18 cellular contexts compared by ENCODE assay signal in genomic region chr1:92943515-92943873, GRCh38. TPM values are rescaled to one million over a fixed set of nuclear protein-coding genes. Genes with fewer than 3 reads are reported as not detected.
DNase-seq lines count a peak whose midpoint lies in the region; ATAC-seq and TF ChIP-seq lines count a peak whose summit lies in the region.
"Had no signal": no experiment of that assay in that cellular context is flagged by ENCODE, and none has a peak within 500 bp of the region (broad histone marks: within the 10 kb centered on the region; RNA-seq: fewer than 3 reads in every experiment).

No MANE protein-coding gene starts in this region.

- POLR2A ChIA-PET in naive thymus-derived CD8-positive, alpha-beta T cell (lab: Charles Lee) = interaction anchor here (2.1 kb wide), 1 partner anchor 18 kb away, joined by 6 read pairs; the partner anchor contains the start of gene DIPK1A

- H3K4me1 Mint-ChIP-seq in activated naive CD8-positive, alpha-beta T cell treated with anti-CD3 and anti-CD28 coated beads, Interleukin-2, amount 50 U/mL, for 24 hours = peaks cover 59% of the 10 kb centered on the region
- peaks cover 54% of the 10 kb centered on the region for H3K4me1 Mint-ChIP-seq in activated naive CD8-positive, alpha-beta T cell treated with anti-CD3 and anti-CD28 coated beads for 36 hours
- peaks cover 31 to 82% (median 58%) of the 10 kb centered on the region in 4 donors for H3K4me1 Mint-ChIP-seq in naive thymus-derived CD8-positive, alpha-beta T cell
- H3K4me1 Mint-ChIP-seq in type B pancreatic cell (ENCODE audit: unreplicated experiment) = peaks cover 15% of the 10 kb centered on the region

- H3K27me3 ChIP-seq in endocrine pancreas (ENCODE audit: control insufficient read depth, insufficient read depth, low read length) = no peaks in the 10 kb centered on the region
- H3K27me3 ChIP-seq: adrenal gland, SJCRH30, stomach had no signal

- no peak for TF ChIP-seq CTCF in type B pancreatic cell (conservative IDR thresholded peaks at IDR 0.05)

- peaks cover 5% of the 10 kb centered on the region for H3K36me3 Mint-ChIP-seq in activated naive CD8-positive, alpha-beta T cell treated with anti-CD3 and anti-CD28 coated beads, Interleukin-2, amount 50 U/mL, for 24 hours (ENCODE audit: low read depth)
- peaks cover 3% of the 10 kb centered on the region for H3K36me3 Mint-ChIP-seq in activated naive CD8-positive, alpha-beta T cell treated with anti-CD3 and anti-CD28 coated beads for 36 hours
- H3K36me3 Mint-ChIP-seq in naive thymus-derived CD8-positive, alpha-beta T cell = peaks cover 0 to 10% (median 10%) of the 10 kb centered on the region in 3 donors
- no peaks in the 10 kb centered on the region for H3K36me3 Mint-ChIP-seq in type B pancreatic cell

- no peaks in the 10 kb centered on the region for H3K36me3 ChIP-seq in endocrine pancreas (ENCODE audit: control insufficient read depth, insufficient read depth, low read length)
- H3K36me3 ChIP-seq: adrenal gland, SJCRH30, stomach had no signal

- no peaks in the 10 kb centered on the region for H3K9me3 Mint-ChIP-seq in activated naive CD8-positive, alpha-beta T cell treated with anti-CD3 and anti-CD28 coated beads, Interleukin-2, amount 50 U/mL, for 24 hours
- H3K9me3 Mint-ChIP-seq in activated naive CD8-positive, alpha-beta T cell treated with anti-CD3 and anti-CD28 coated beads for 36 hours = peaks cover 2% of the 10 kb centered on the region
- H3K9me3 Mint-ChIP-seq in naive thymus-derived CD8-positive, alpha-beta T cell = no peaks in the 10 kb centered on the region
- H3K9me3 Mint-ChIP-seq in type B pancreatic cell = peaks cover 9% of the 10 kb centered on the region

- intact Hi-C loops in posterior vena cava (cut with DNase I) = no loop called here

- H3K4me3 Mint-ChIP-seq in activated naive CD8-positive, alpha-beta T cell treated with anti-CD3 and anti-CD28 coated beads, Interleukin-2, amount 50 U/mL, for 24 hours = no peak overlapping the region
- no peak overlapping the region for H3K4me3 Mint-ChIP-seq in activated naive CD8-positive, alpha-beta T cell treated with anti-CD3 and anti-CD28 coated beads for 36 hours
- H3K4me3 Mint-ChIP-seq in naive thymus-derived CD8-positive, alpha-beta T cell = peak overlapping the region in 2 of 10 donors; percentile 12 to 37
- H3K4me3 Mint-ChIP-seq in type B pancreatic cell = no peak overlapping the region

- H3K27me3 Mint-ChIP-seq in activated naive CD8-positive, alpha-beta T cell treated with anti-CD3 and anti-CD28 coated beads, Interleukin-2, amount 50 U/mL, for 24 hours = no peaks in the 10 kb centered on the region
- no peaks in the 10 kb centered on the region for H3K27me3 Mint-ChIP-seq in activated naive CD8-positive, alpha-beta T cell treated with anti-CD3 and anti-CD28 coated beads for 36 hours
- H3K27me3 Mint-ChIP-seq in naive thymus-derived CD8-positive, alpha-beta T cell = no peaks in the 10 kb centered on the region
- H3K27me3 Mint-ChIP-seq in type B pancreatic cell = no peaks in the 10 kb centered on the region

- ATAC-seq in activated naive CD8-positive, alpha-beta T cell treated with anti-CD3 and anti-CD28 coated beads, Interleukin-2, amount 50 U/mL, for 24 hours = no peak
- no peak for ATAC-seq in naive thymus-derived CD8-positive, alpha-beta T cell
- ATAC-seq: activated CD4-positive, CD25-positive, alpha-beta regulatory T cell treated with anti-CD3 and anti-CD28 coated beads, Interleukin-2, amount 50 U/mL, for 24 hours; PC-3; sciatic nerve had no signal

- no peaks in the 10 kb centered on the region for H3K9me3 ChIP-seq in endocrine pancreas (ENCODE audit: control insufficient read depth, low read length)
- H3K9me3 ChIP-seq: adrenal gland, SJCRH30, stomach had no signal

- no peak for DNase-seq in activated naive CD8-positive, alpha-beta T cell treated with anti-CD3 and anti-CD28 coated beads, Interleukin-2, amount 50 U/mL, for 24 hours
- no peak for DNase-seq in activated naive CD8-positive, alpha-beta T cell treated with anti-CD3 and anti-CD28 coated beads for 36 hours
- DNase-seq in naive thymus-derived CD8-positive, alpha-beta T cell = no peak
- DNase-seq in type B pancreatic cell (ENCODE audit: extremely low spot score, unreplicated experiment) (no peak), posterior vena cava (ENCODE audit: low spot score) (no peak), DMS153 (lab: John Stamatoyannopoulos, UW) (no peak)
- no peak for DNase-seq in effector CD4-positive, alpha-beta T cell
- DNase-seq: 8988T; adrenal gland; GF-D8; kidney glomerular epithelial cell; PC-3; SJCRH30; stimulated activated CD4-positive, alpha-beta T cell treated with anti-CD3 and anti-CD28 coated beads, Interleukin-2, amount 100 ng/mL, for 24 hours had no signal

- H3K4me3 ChIP-seq in endocrine pancreas (ENCODE audit: control insufficient read depth, insufficient read depth, low read length) = peak overlapping the region; percentile 66
- H3K4me3 ChIP-seq: adrenal gland, SJCRH30, stomach had no signal

- H3K27ac Mint-ChIP-seq in activated naive CD8-positive, alpha-beta T cell treated with anti-CD3 and anti-CD28 coated beads, Interleukin-2, amount 50 U/mL, for 24 hours = peak overlapping the region; percentile 40
- no peak overlapping the region for H3K27ac Mint-ChIP-seq in activated naive CD8-positive, alpha-beta T cell treated with anti-CD3 and anti-CD28 coated beads for 36 hours
- peak overlapping the region in 6 of 10 donors; percentile 11 to 67 (median 30) for H3K27ac Mint-ChIP-seq in naive thymus-derived CD8-positive, alpha-beta T cell
- H3K27ac Mint-ChIP-seq in type B pancreatic cell = peak overlapping the region; percentile 52

- H3K4me1 ChIP-seq in endocrine pancreas (ENCODE audit: control insufficient read depth, insufficient read depth, low read length) = peaks cover 6% of the 10 kb centered on the region
- H3K4me1 ChIP-seq: adrenal gland had no signal

- H3K9ac ChIP-seq in endocrine pancreas (ENCODE audit: control insufficient read depth, insufficient read depth, low read length) = no peak overlapping the region

RNA-seq across cellular contexts. Expression of gene DIPK1A, which starts 17.8 kb away (rescaled TPM):
- 1 to 10 TPM; 8.4 to 9.4 TPM for total RNA-seq in activated naive CD8-positive, alpha-beta T cell treated with anti-CD3 and anti-CD28 coated beads for 36 hours
- 10 to 100 TPM; 12.0 to 14.8 TPM for total RNA-seq in naive thymus-derived CD8-positive, alpha-beta T cell
- 10 to 100 TPM; 11.5 to 14.5 (median 14.1) TPM for polyA plus RNA-seq in naive thymus-derived CD8-positive, alpha-beta T cell
- 4.6 and 9.8 TPM in 2 replicates for total RNA-seq in type B pancreatic cell (ENCODE audit: low replicate concordance)
- 10 to 100 TPM; 18.6 to 25.9 TPM for total RNA-seq in posterior vena cava
